In genomic region chr6:82067021-82067420, GRCh38 we compare ENCODE assay signal across 8 cellular contexts.
DNase-seq lines count a peak whose midpoint lies in the region; ATAC-seq and TF ChIP-seq lines count a peak whose summit lies in the region.

No MANE protein-coding gene starts in this region.

- no peak for TF ChIP-seq CTCF in thyroid gland (IDR thresholded peaks at IDR 0.05)

- intact Hi-C loops in Right ventricle myocardium superior (cut with DNase I) (no loop called here), cardiac septum (cut with DNase I) (no loop called here), aorta (cut with DNase I) (no loop called here), thyroid gland (cut with DNase I) (no loop called here)

- H3K27ac ChIP-seq in aorta (ENCODE audit: low read depth in 1 of 2, low read length in 2 of 2) (no peak overlapping the region), thyroid gland (no peak overlapping the region)

- 54 to 61% methylated on average over 4 of the region's 4 CpGs for WGBS in aorta, 2 donors
- WGBS in thyroid gland, 2 donors, result 69 to 75% methylated on average over 4 of the region's 4 CpGs

- H3K4me1 ChIP-seq in aorta (ENCODE audit: control insufficient read depth in 1 of 2, insufficient read depth in 2 of 2, low read length in 2 of 2), result no peaks in the 10 kb centered on the region
- no peaks in the 10 kb centered on the region for H3K4me1 ChIP-seq in thyroid gland

- H3K27me3 ChIP-seq in aorta (ENCODE audit: control insufficient read depth in 1 of 2, insufficient read depth in 2 of 2, low read length in 1 of 2), result no peaks in the 10 kb centered on the region
- H3K27me3 ChIP-seq in thyroid gland, result no peaks in the 10 kb centered on the region

- no peak for TF ChIP-seq POLR2A in thyroid gland (IDR thresholded peaks at IDR 0.05)

- DNase-seq in Right ventricle myocardium superior, result no peak
- no peak for DNase-seq in cardiac septum (ENCODE audit: low spot score)
- peak; percentile 9 for DNase-seq in NOMO-1 treated with dmso at 0.1 percent for 144 hours (lab: John Stamatoyannopoulos, UW; ENCODE audit: unreplicated experiment)
- no peak for DNase-seq in aorta
- no peak for DNase-seq in ACHN
- DNase-seq in thyroid gland, result no peak
- DNase-seq in NCI-H1930 (lab: John Stamatoyannopoulos, UW), result no peak

- H3K4me3 ChIP-seq in aorta (ENCODE audit: low read length in 2 of 2) (no peak overlapping the region), thyroid gland (replicated peaks in 1 of 3) (no peak overlapping the region)

- peak; percentile 83 for ATAC-seq in Right ventricle myocardium superior (ENCODE audit: poor library complexity)
- ATAC-seq in HG02973 (IDR thresholded peaks at IDR 0.05; ENCODE audit: unreplicated experiment), result peak; percentile 97
- peak; percentile 41 for ATAC-seq in aorta (ENCODE audit: low FRiP score)

- in situ Hi-C loops in ACHN (cut with HindIII; ENCODE audit: low pct_ligation_motif_present, low pct_unique_long_range_greater_than_20kb, low sequenced_read_pairs), result no loop called here

- H3K9me3 ChIP-seq in aorta (ENCODE audit: control insufficient read depth, low read length) (no peaks in the 10 kb centered on the region), thyroid gland (no peaks in the 10 kb centered on the region)

- no peaks in the 10 kb centered on the region for H3K36me3 ChIP-seq in aorta (ENCODE audit: control insufficient read depth in 1 of 2, insufficient read depth in 2 of 2, low read length in 1 of 2)
- H3K36me3 ChIP-seq in thyroid gland, result no peaks in the 10 kb centered on the region

Comparison
In these comparisons a context has a peak if more than half of its experiments do, and no peak if none do; other contexts are left out.
1. ATAC-seq: peak in every context shown above with its lines; median percentile 97 in HG02973; 83 in Right ventricle myocardium superior; 41 in aorta.